20 cellular contexts compared by ENCODE assay signal in the genomic region with DNA sequence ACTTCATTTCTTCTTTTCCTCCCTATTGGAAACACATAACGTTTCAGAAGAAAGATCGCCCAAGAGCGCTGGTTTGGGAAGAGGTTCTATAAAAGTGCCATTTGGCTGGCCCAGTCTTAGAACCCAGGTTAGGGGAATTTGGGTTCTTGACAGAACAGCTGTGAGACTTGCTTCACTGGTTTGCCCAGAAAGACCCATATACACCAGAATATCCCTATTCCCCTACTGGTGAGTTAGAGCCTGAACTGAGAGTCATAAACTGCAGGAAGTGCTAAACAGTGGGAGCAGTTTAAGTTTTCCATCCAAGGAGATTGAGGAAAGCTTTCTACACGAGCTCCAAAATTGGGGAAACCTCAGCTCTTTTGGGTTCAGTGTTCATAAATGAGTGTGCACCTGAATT.
A peak's percentile ranks its signal among the peaks of the same experiment; 100 is the strongest.
DNase-seq lines count a peak whose midpoint lies in the region; ATAC-seq and TF ChIP-seq lines count a peak whose summit lies in the region.
"Had no signal": no experiment of that assay in that cellular context is flagged by ENCODE, and none has a peak within 500 bp of the region (broad histone marks: within the 10 kb centered on the region; RNA-seq: fewer than 3 reads in every experiment).

No MANE protein-coding gene starts in this region.

- H3K4me1 Mint-ChIP-seq in type B pancreatic cell (ENCODE audit: unreplicated experiment): peaks cover 34% of the 10 kb centered on the region
- H3K4me1 Mint-ChIP-seq: activated CD4-positive, alpha-beta T cell treated with anti-CD3 and anti-CD28 coated beads, Interleukin-2, amount 10 ng/mL, durations not matched to agents 24 days and 14 days; stimulated activated memory B cell treated with anti-CD40 and anti-IgM and Interleukin-4, amounts not matched to agents 10 μg/mL and 1 μg/mL and 100 μg/mL, for 72 hours had no signal

- H3K36me3 Mint-ChIP-seq in type B pancreatic cell: no peaks in the 10 kb centered on the region

- H3K27ac ChIP-seq in RWPE2 (ENCODE audit: poor library complexity, severe bottlenecking): peak overlapping the region; percentile 63
- H3K27ac ChIP-seq in epithelial cell of prostate: peak overlapping the region; percentile 34
- H3K27ac ChIP-seq in muscle layer of colon (ENCODE audit: low read depth, low read length): peak overlapping the region; percentile 37
- H3K27ac ChIP-seq: testis had no signal

- no peaks in the 10 kb centered on the region for H3K9me3 ChIP-seq in RWPE2 (ENCODE audit: severe bottlenecking)
- H3K9me3 ChIP-seq in muscle layer of colon (ENCODE audit: low read length): no peaks in the 10 kb centered on the region
- H3K9me3 ChIP-seq: gastroesophageal sphincter, MG63, testis had no signal

- peaks cover 35% of the 10 kb centered on the region for H3K4me1 ChIP-seq in RWPE2 (ENCODE audit: insufficient read depth, poor library complexity, severe bottlenecking)
- H3K4me1 ChIP-seq in muscle layer of colon (ENCODE audit: insufficient read depth, low read length): peaks cover 43% of the 10 kb centered on the region
- H3K4me1 ChIP-seq: testis had no signal

- H3K4me3 Mint-ChIP-seq in type B pancreatic cell: no peak overlapping the region
- H3K4me3 Mint-ChIP-seq: activated CD4-positive, alpha-beta T cell treated with anti-CD3 and anti-CD28 coated beads, Interleukin-2, amount 10 ng/mL, durations not matched to agents 24 days and 14 days; activated T-cell treated with anti-CD3 and anti-CD28 coated beads, Interleukin-2, amount 50 U/mL, for 4 hours; CD8-positive, alpha-beta T cell; stimulated activated memory B cell treated with anti-CD40 and anti-IgM and Interleukin-4, amounts not matched to agents 10 μg/mL and 1 μg/mL and 100 μg/mL, for 72 hours; T-helper 1 cell treated with Interleukin-12 subunit alpha and Interleukin-12 subunit beta and Interleukin-4 antibody, amounts not matched to agents 30 μg/mL and 1 μg/mL, for 36 hours had no signal

- TF ChIP-seq CTCF in RWPE2 (IDR thresholded peaks at IDR 0.05; ENCODE audit: poor library complexity, severe bottlenecking) (no peak), type B pancreatic cell (conservative IDR thresholded peaks at IDR 0.05) (no peak)

- no peaks in the 10 kb centered on the region for H3K27me3 ChIP-seq in RWPE2 (ENCODE audit: insufficient read depth, poor library complexity, severe bottlenecking)
- H3K27me3 ChIP-seq in muscle layer of colon (ENCODE audit: control insufficient read depth in 1 of 2, insufficient read depth in 2 of 2, low read length in 2 of 2): no peaks in the 10 kb centered on the region
- H3K27me3 ChIP-seq: gastroesophageal sphincter, MG63, testis had no signal

- H3K9me3 Mint-ChIP-seq in type B pancreatic cell: peaks cover 8% of the 10 kb centered on the region
- H3K9me3 Mint-ChIP-seq: activated CD4-positive, alpha-beta T cell treated with anti-CD3 and anti-CD28 coated beads, Interleukin-2, amount 10 ng/mL, durations not matched to agents 24 days and 14 days; activated T-cell treated with anti-CD3 and anti-CD28 coated beads, Interleukin-2, amount 50 U/mL, for 4 hours; CD8-positive, alpha-beta T cell; stimulated activated memory B cell treated with anti-CD40 and anti-IgM and Interleukin-4, amounts not matched to agents 10 μg/mL and 1 μg/mL and 100 μg/mL, for 72 hours had no signal

- no peaks in the 10 kb centered on the region for H3K27me3 Mint-ChIP-seq in type B pancreatic cell
- H3K27me3 Mint-ChIP-seq: activated CD4-positive, alpha-beta T cell treated with anti-CD3 and anti-CD28 coated beads, Interleukin-2, amount 10 ng/mL, durations not matched to agents 24 days and 14 days; stimulated activated memory B cell treated with anti-CD40 and anti-IgM and Interleukin-4, amounts not matched to agents 10 μg/mL and 1 μg/mL and 100 μg/mL, for 72 hours had no signal

- H3K36me3 ChIP-seq in RWPE2 (ENCODE audit: low read depth): no peaks in the 10 kb centered on the region
- no peaks in the 10 kb centered on the region for H3K36me3 ChIP-seq in muscle layer of colon (ENCODE audit: insufficient read depth, low read length)
- H3K36me3 ChIP-seq: gastroesophageal sphincter, MG63 had no signal

- no peak for ATAC-seq in RWPE2 (ENCODE audit: low read depth)
- ATAC-seq: activated T-cell treated with anti-CD3 and anti-CD28 coated beads, Interleukin-2, amount 50 U/mL, for 4 hours; CD8-positive, alpha-beta T cell; gastroesophageal sphincter; stimulated activated memory B cell treated with anti-CD40 and anti-IgM and Interleukin-4, amounts not matched to agents 10 μg/mL and 1 μg/mL and 100 μg/mL, for 72 hours had no signal

- no peak overlapping the region for H3K4me3 ChIP-seq in RWPE2 (ENCODE audit: severe bottlenecking)
- H3K4me3 ChIP-seq in muscle layer of colon (ENCODE audit: low read depth in 1 of 2, low read length in 2 of 2): no peak overlapping the region
- H3K4me3 ChIP-seq: gastroesophageal sphincter, MG63, SK-N-MC, testis had no signal

- DNase-seq in RWPE2 (ENCODE audit: low spot score): no peak
- no peak for DNase-seq in epithelial cell of prostate (ENCODE audit: low read depth, low spot score)
- DNase-seq in type B pancreatic cell (ENCODE audit: extremely low spot score, unreplicated experiment): no peak
- no peak for DNase-seq in AML-193 (lab: John Stamatoyannopoulos, UW)
- no peak for DNase-seq in NCI-H2227 (lab: John Stamatoyannopoulos, UW; ENCODE audit: unreplicated experiment)
- DNase-seq in ecto neural progenitor cell (ENCODE audit: low spot score): no peak
- DNase-seq: activated CD4-positive, alpha-beta T cell treated with anti-CD3 and anti-CD28 coated beads, Interleukin-2, amount 10 ng/mL, durations not matched to agents 24 days and 14 days; activated T-cell treated with anti-CD3 and anti-CD28 coated beads, Interleukin-2, amount 50 U/mL, for 4 hours; CD8-positive, alpha-beta T cell; MG63; NCI-H1417 treated with DMSO at 0.1 percent for 48 hours; NCI-H510A; occipital lobe; stimulated activated CD4-positive, alpha-beta T cell treated with anti-CD3 and anti-CD28 coated beads, Interleukin-2, amount 100 ng/mL, for 48 hours; testis had no signal

- no peak overlapping the region for H3K9ac ChIP-seq in muscle layer of colon (ENCODE audit: low read length)

- peak overlapping the region; percentile 79 for H3K27ac Mint-ChIP-seq in type B pancreatic cell
- H3K27ac Mint-ChIP-seq: activated CD4-positive, alpha-beta T cell treated with anti-CD3 and anti-CD28 coated beads, Interleukin-2, amount 10 ng/mL, durations not matched to agents 24 days and 14 days; CD8-positive, alpha-beta T cell; stimulated activated memory B cell treated with anti-CD40 and anti-IgM and Interleukin-4, amounts not matched to agents 10 μg/mL and 1 μg/mL and 100 μg/mL, for 72 hours; T-helper 1 cell treated with Interleukin-12 subunit alpha and Interleukin-12 subunit beta and Interleukin-4 antibody, amounts not matched to agents 30 μg/mL and 1 μg/mL, for 36 hours had no signal
